ENCODE assay signal across 1 cellular context in the genomic region with DNA sequence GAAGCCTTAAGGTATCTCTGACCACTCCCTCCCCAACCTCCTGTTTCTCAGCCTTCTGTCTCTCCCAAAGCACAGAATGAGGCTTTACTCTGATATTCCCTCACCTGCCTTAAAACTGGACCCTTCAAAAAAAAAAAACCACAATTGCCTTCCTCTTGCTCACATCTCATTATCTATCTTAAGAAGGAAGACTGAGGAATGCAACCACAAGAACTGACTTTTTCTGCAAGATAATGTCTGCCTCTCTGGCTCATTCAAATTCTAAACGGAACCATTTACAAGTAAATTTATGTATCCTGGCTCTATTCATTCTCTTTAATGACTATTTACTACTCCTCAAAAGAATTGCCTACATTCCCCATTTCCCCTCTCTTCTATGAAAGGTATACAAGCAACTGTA.
TF ChIP-seq lines count a peak whose summit lies in the region.

No MANE protein-coding gene starts in this region.

TF ChIP-seq in H1, 55 proteins besides CTCF, POLR2A, EP300 and RAD21 (continued from another document):
- TF ChIP-seq, protein P1, sequence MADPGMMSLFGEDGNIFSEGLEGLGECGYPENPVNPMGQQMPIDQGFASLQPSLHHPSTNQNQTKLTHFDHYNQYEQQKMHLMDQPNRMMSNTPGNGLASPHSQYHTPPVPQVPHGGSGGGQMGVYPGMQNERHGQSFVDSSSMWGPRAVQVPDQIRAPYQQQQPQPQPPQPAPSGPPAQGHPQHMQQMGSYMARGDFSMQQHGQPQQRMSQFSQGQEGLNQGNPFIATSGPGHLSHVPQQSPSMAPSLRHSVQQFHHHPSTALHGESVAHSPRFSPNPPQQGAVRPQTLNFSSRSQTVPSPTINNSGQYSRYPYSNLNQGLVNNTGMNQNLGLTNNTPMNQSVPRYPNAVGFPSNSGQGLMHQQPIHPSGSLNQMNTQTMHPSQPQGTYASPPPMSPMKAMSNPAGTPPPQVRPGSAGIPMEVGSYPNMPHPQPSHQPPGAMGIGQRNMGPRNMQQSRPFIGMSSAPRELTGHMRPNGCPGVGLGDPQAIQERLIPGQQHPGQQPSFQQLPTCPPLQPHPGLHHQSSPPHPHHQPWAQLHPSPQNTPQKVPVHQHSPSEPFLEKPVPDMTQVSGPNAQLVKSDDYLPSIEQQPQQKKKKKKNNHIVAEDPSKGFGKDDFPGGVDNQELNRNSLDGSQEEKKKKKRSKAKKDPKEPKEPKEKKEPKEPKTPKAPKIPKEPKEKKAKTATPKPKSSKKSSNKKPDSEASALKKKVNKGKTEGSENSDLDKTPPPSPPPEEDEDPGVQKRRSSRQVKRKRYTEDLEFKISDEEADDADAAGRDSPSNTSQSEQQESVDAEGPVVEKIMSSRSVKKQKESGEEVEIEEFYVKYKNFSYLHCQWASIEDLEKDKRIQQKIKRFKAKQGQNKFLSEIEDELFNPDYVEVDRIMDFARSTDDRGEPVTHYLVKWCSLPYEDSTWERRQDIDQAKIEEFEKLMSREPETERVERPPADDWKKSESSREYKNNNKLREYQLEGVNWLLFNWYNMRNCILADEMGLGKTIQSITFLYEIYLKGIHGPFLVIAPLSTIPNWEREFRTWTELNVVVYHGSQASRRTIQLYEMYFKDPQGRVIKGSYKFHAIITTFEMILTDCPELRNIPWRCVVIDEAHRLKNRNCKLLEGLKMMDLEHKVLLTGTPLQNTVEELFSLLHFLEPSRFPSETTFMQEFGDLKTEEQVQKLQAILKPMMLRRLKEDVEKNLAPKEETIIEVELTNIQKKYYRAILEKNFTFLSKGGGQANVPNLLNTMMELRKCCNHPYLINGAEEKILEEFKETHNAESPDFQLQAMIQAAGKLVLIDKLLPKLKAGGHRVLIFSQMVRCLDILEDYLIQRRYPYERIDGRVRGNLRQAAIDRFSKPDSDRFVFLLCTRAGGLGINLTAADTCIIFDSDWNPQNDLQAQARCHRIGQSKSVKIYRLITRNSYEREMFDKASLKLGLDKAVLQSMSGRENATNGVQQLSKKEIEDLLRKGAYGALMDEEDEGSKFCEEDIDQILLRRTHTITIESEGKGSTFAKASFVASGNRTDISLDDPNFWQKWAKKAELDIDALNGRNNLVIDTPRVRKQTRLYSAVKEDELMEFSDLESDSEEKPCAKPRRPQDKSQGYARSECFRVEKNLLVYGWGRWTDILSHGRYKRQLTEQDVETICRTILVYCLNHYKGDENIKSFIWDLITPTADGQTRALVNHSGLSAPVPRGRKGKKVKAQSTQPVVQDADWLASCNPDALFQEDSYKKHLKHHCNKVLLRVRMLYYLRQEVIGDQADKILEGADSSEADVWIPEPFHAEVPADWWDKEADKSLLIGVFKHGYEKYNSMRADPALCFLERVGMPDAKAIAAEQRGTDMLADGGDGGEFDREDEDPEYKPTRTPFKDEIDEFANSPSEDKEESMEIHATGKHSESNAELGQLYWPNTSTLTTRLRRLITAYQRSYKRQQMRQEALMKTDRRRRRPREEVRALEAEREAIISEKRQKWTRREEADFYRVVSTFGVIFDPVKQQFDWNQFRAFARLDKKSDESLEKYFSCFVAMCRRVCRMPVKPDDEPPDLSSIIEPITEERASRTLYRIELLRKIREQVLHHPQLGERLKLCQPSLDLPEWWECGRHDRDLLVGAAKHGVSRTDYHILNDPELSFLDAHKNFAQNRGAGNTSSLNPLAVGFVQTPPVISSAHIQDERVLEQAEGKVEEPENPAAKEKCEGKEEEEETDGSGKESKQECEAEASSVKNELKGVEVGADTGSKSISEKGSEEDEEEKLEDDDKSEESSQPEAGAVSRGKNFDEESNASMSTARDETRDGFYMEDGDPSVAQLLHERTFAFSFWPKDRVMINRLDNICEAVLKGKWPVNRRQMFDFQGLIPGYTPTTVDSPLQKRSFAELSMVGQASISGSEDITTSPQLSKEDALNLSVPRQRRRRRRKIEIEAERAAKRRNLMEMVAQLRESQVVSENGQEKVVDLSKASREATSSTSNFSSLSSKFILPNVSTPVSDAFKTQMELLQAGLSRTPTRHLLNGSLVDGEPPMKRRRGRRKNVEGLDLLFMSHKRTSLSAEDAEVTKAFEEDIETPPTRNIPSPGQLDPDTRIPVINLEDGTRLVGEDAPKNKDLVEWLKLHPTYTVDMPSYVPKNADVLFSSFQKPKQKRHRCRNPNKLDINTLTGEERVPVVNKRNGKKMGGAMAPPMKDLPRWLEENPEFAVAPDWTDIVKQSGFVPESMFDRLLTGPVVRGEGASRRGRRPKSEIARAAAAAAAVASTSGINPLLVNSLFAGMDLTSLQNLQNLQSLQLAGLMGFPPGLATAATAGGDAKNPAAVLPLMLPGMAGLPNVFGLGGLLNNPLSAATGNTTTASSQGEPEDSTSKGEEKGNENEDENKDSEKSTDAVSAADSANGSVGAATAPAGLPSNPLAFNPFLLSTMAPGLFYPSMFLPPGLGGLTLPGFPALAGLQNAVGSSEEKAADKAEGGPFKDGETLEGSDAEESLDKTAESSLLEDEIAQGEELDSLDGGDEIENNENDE (IDR thresholded peaks at IDR 0.05; ENCODE audit: insufficient replicate concordance, low read length) = peak; percentile 90
- peak; percentile 47; the same call in 1 of the 2 replicates for TF ChIP-seq TEAD4 (IDR thresholded peaks at IDR 0.05; ENCODE audit: low read depth, low read length)
- no peak for TF ChIP-seq CTBP2 (IDR thresholded peaks at IDR 0.05; ENCODE audit: borderline replicate concordance, insufficient read depth, insufficient read length, low read length)
- TF ChIP-seq SP1 (IDR thresholded peaks at IDR 0.05; ENCODE audit: low read depth, low read length) = peak; percentile 46; the same call in 1 of the 2 replicates
